23 cellular contexts compared by ENCODE assay signal in genomic region chr4:17554568-17554967, GRCh38. TPM values are rescaled to one million over a fixed set of nuclear protein-coding genes. Genes with fewer than 3 reads are reported as not detected.
A peak's percentile ranks its signal among the peaks of the same experiment; 100 is the strongest.
DNase-seq lines count a peak whose midpoint lies in the region; ATAC-seq and TF ChIP-seq lines count a peak whose summit lies in the region.
"Had no signal": no experiment of that assay in that cellular context is flagged by ENCODE, and none has a peak within 500 bp of the region (broad histone marks: within the 10 kb centered on the region; RNA-seq: fewer than 3 reads in every experiment).

No MANE protein-coding gene starts in this region.

- H3K27ac ChIP-seq in MM.1S (ENCODE audit: low read length), result no peak overlapping the region
- no peak overlapping the region for H3K27ac ChIP-seq in foreskin keratinocyte
- H3K27ac ChIP-seq in coronary artery, result no peak overlapping the region
- H3K27ac ChIP-seq: 22Rv1; BLaER1 treated with 17β-estradiol and CSF1 and Interleukin-3, amounts not matched to agents 10 nM and 100 nM had no signal

- H3K79me2 ChIP-seq in MM.1S (ENCODE audit: low read length), result no peaks in the 10 kb centered on the region

- no peak overlapping the region for H3K4me3 ChIP-seq in MM.1S (ENCODE audit: low read length)
- no peak overlapping the region for H3K4me3 ChIP-seq in coronary artery
- H3K4me3 ChIP-seq: BLaER1 treated with 17β-estradiol and CSF1 and Interleukin-3, amounts not matched to agents 10 nM and 100 nM; GM23338 had no signal

- peaks cover 4% of the 10 kb centered on the region; the same call in 1 of the 2 replicates for H3K4me1 ChIP-seq in MM.1S (ENCODE audit: low read length)
- no peaks in the 10 kb centered on the region for H3K4me1 ChIP-seq in foreskin keratinocyte
- H3K4me1 ChIP-seq: BE2C; BLaER1 treated with 17β-estradiol and CSF1 and Interleukin-3, amounts not matched to agents 10 nM and 100 nM had no signal

- peaks cover 8% of the 10 kb centered on the region for H3F3A ChIP-seq in MM.1S (ENCODE audit: insufficient read depth, low read length)

- TF ChIP-seq CTCF in MM.1S (IDR thresholded peaks at IDR 0.05; ENCODE audit: low read length) (no peak), foreskin keratinocyte (conservative IDR thresholded peaks at IDR 0.05) (no peak), coronary artery (IDR thresholded peaks at IDR 0.05) (no peak)

- no peaks in the 10 kb centered on the region for H3K36me3 ChIP-seq in MM.1S (replicated peaks; ENCODE audit: insufficient read depth, low read length)
- H3K36me3 ChIP-seq: BE2C; BLaER1 treated with 17β-estradiol and CSF1 and Interleukin-3, amounts not matched to agents 10 nM and 100 nM had no signal

- ATAC-seq in foreskin keratinocyte, result peak; percentile 58
- no peak for ATAC-seq in HG02610 (IDR thresholded peaks at IDR 0.05; ENCODE audit: unreplicated experiment)
- ATAC-seq: GM23338, HCT116 had no signal

- peak; percentile 4 for DNase-seq in AG08395 (ENCODE audit: low spot score)
- DNase-seq in MM.1S, result no peak
- no peak for DNase-seq in foreskin keratinocyte
- no peak for DNase-seq in activated naive CD4-positive, alpha-beta T cell treated with anti-CD3 and anti-CD28 coated beads, Interleukin-2, amount 50 U/mL, for 16 hours
- no peak for DNase-seq in coronary artery (ENCODE audit: low spot score)
- DNase-seq: AML-193; BE2C; CD4-positive, alpha-beta T cell; CD8-positive, alpha-beta memory T cell; DMS 273 treated with DMSO at 0.1 percent for 48 hours; DMS79; GF-D8; H9 had no signal

- no peaks in the 10 kb centered on the region for H3K9me2 ChIP-seq in MM.1S (replicated peaks; ENCODE audit: insufficient read depth, low read length)

- no peaks in the 10 kb centered on the region for H3K9me3 ChIP-seq in MM.1S (replicated peaks; ENCODE audit: insufficient read depth, low read length)
- H3K9me3 ChIP-seq: BE2C; BLaER1 treated with 17β-estradiol and CSF1 and Interleukin-3, amounts not matched to agents 10 nM and 100 nM had no signal

- H4K20me1 ChIP-seq in MM.1S (ENCODE audit: insufficient read depth, low read length), result no peaks in the 10 kb centered on the region
- H4K20me1 ChIP-seq: BLaER1 treated with 17β-estradiol and CSF1 and Interleukin-3, amounts not matched to agents 10 nM and 100 nM had no signal

- H3K9ac ChIP-seq in MM.1S (ENCODE audit: low read length), result no peak overlapping the region
- H3K9ac ChIP-seq: BLaER1 treated with 17β-estradiol and CSF1 and Interleukin-3, amounts not matched to agents 10 nM and 100 nM had no signal

- H3K27me3 ChIP-seq in MM.1S (replicated peaks; ENCODE audit: insufficient read depth, low read length) (no peaks in the 10 kb centered on the region), foreskin keratinocyte (peaks cover 8% of the 10 kb centered on the region)
- H3K27me3 ChIP-seq: BE2C; BLaER1 treated with 17β-estradiol and CSF1 and Interleukin-3, amounts not matched to agents 10 nM and 100 nM had no signal

- H3K4me2 ChIP-seq in MM.1S (ENCODE audit: low read depth, low read length), result peak overlapping the region; percentile 13; the same call in 1 of the 2 replicates
- H3K4me2 ChIP-seq: BLaER1 treated with 17β-estradiol and CSF1 and Interleukin-3, amounts not matched to agents 10 nM and 100 nM; GM23338 had no signal

- peak overlapping the region; percentile 52; the same call in 1 of the 2 replicates for H2AFZ ChIP-seq in MM.1S (ENCODE audit: low read length)
- H2AFZ ChIP-seq: GM23338 had no signal

RNA-seq across cellular contexts. Expression of gene LAP3, which starts 22.4 kb away (rescaled TPM):
- total RNA-seq in foreskin keratinocyte, result 95.9 and 96.1 TPM in 2 replicates
- polyA plus RNA-seq in foreskin keratinocyte, result 56.2 and 60.8 TPM in 2 replicates

RNA-seq across cellular contexts. Expression of gene CLRN2, which starts 39.6 kb away (rescaled TPM):
- total RNA-seq in foreskin keratinocyte, result not detected in 2 replicates
- polyA plus RNA-seq in foreskin keratinocyte, result not detected in 2 replicates
- total RNA-seq: CD4-positive, alpha-beta T cell; CD8-positive, alpha-beta memory T cell; Daoy; G401; GM23338; H4; H9 had no signal
- polyA plus RNA-seq: AG04450; CD14-positive monocyte; CD8-positive, alpha-beta memory T cell; GM23338 had no signal

RNA-seq across cellular contexts. Expression of gene QDPR, which starts 42.7 kb away (rescaled TPM):
- total RNA-seq in foreskin keratinocyte, result 16.9 and 27.2 TPM in 2 replicates
- 32.9 and 45.0 TPM in 2 replicates for polyA plus RNA-seq in foreskin keratinocyte

RNA-seq across cellular contexts. Expression of gene MED28, which starts 59.9 kb away (rescaled TPM):
- 23.8 and 36.3 TPM in 2 replicates for total RNA-seq in foreskin keratinocyte
- 39.3 and 51.9 TPM in 2 replicates for polyA plus RNA-seq in foreskin keratinocyte
